Comparison of ENCODE assay signal across 8 cellular contexts in genomic region chr14:36320210-36321003, GRCh38. TPM values are rescaled to one million over a fixed set of nuclear protein-coding genes. Genes with fewer than 3 reads are reported as not detected.
DNase-seq lines count a peak whose midpoint lies in the region; ATAC-seq and TF ChIP-seq lines count a peak whose summit lies in the region.

A gene with protein sequence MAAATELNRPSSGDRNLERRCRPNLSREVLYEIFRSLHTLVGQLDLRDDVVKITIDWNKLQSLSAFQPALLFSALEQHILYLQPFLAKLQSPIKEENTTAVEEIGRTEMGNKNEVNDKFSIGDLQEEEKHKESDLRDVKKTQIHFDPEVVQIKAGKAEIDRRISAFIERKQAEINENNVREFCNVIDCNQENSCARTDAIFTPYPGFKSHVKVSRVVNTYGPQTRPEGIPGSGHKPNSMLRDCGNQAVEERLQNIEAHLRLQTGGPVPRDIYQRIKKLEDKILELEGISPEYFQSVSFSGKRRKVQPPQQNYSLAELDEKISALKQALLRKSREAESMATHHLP (minus strand): TSS chr14:36320637. CDS start chr14:36320588, 49 bp downstream.

- peaks cover 2% of the 10 kb centered on the region for H3K9me3 Mint-ChIP-seq in CD4-positive, alpha-beta T cell

- H3K9me3 ChIP-seq in CD4-positive, alpha-beta T cell (ENCODE audit: control insufficient read depth, low read length): no peaks in the 10 kb centered on the region

- peaks cover 12% of the 10 kb centered on the region for H3K27me3 Mint-ChIP-seq in CD4-positive, alpha-beta T cell

- POLR2A ChIA-PET in CD4-positive, alpha-beta T cell (lab: Charles Lee): interaction anchor here (0.6 to 1.9 kb wide), 9 partner anchors 11 to 1338 kb away, joined by 3 to 14 read pairs (median 3); partner anchors contain the start of genes BRMS1L, FAM177A1, RALGAPA1 and SRP54

- peaks cover 48% of the 10 kb centered on the region for H3K4me1 Mint-ChIP-seq in CD4-positive, alpha-beta T cell (ENCODE audit: low read depth)

- H3K36me3 Mint-ChIP-seq in CD4-positive, alpha-beta T cell (ENCODE audit: low read depth): peaks cover 16% of the 10 kb centered on the region

- peak within 1 kb of the TSS; percentile 85 for H3K27ac Mint-ChIP-seq in CD4-positive, alpha-beta T cell

- DNase-seq in CD4-positive, alpha-beta T cell: peak; percentile 82 to 93 (median 85)
- DNase-seq in HS-27A (ENCODE audit: low read depth) (peak; percentile 97), NK-92 (lab: John Stamatoyannopoulos, UW; ENCODE audit: unreplicated experiment) (peak; percentile 25), lung microvascular endothelial cell (ENCODE audit: low read depth in 2 of 2) (peak; percentile 98)
- DNase-seq in activated CD8-positive, alpha-beta memory T cell treated with anti-CD3 and anti-CD28 coated beads for 1 hour (ENCODE audit: extremely low read depth in 1 of 2, low read depth in 1 of 2): peak; percentile 77 to 78
- peak; percentile 85 for DNase-seq in effector CD8-positive, alpha-beta T cell (lab: John Stamatoyannopoulos, UW)
- DNase-seq in stimulated activated CD4-positive, alpha-beta T cell treated with anti-CD3 and anti-CD28 coated beads, TNF-alpha, amount 100 ng/mL, for 48 hours (ENCODE audit: low read depth in 3 of 3): peak; percentile 85 to 93 (median 86)

- intact Hi-C loops in CD4-positive, alpha-beta T cell (cut with DNase I, micrococcal nuclease): loop anchor here (1.0 to 5.0 kb wide), 2 partner anchors 54 to 493 kb away; partner anchors contain the start of gene BRMS1L (in 1 of the 2)

- peak within 1 kb of the TSS; percentile 96 for H3K4me3 Mint-ChIP-seq in CD4-positive, alpha-beta T cell

- peak within 1 kb of the TSS; percentile 21 for H3K27ac ChIP-seq in CD4-positive, alpha-beta T cell (ENCODE audit: low read depth, low read length)

- H3K27me3 ChIP-seq in CD4-positive, alpha-beta T cell (ENCODE audit: control insufficient read depth, insufficient read depth, low read length): peaks cover 19% of the 10 kb centered on the region

- no peak for TF ChIP-seq CTCF in CD4-positive, alpha-beta T cell (IDR thresholded peaks at IDR 0.05)

- CTCF ChIA-PET in CD4-positive, alpha-beta T cell (lab: Charles Lee): interaction anchor here (0.6 kb wide), 1 partner anchor 53 kb away, joined by 4 read pairs; no protein-coding TSS in a partner anchor

- ATAC-seq in CD4-positive, alpha-beta T cell (ENCODE audit: poor library complexity): peak; percentile 96
- ATAC-seq in GM19467 (IDR thresholded peaks at IDR 0.05; ENCODE audit: unreplicated experiment): peak; percentile 98

RNA-seq across cellular contexts. Expression of the gene that starts here (rescaled TPM):
- 10 to 100 TPM; 77.9 to 78.9 TPM for total RNA-seq in CD4-positive, alpha-beta T cell
- 3.5 and 6.5 TPM in 2 replicates for total RNA-seq in lung microvascular endothelial cell

Comparison
In these comparisons a context has a peak if more than half of its experiments do, and no peak if none do; other contexts are left out.
1. Peak in every context shown above with its lines: DNase-seq, ATAC-seq and H3K27ac ChIP-seq.
2. RNA of the gene that starts here (total RNA-seq): 77.9 to 78.9 TPM in CD4-positive, alpha-beta T cell; 3.5 to 6.5 TPM in lung microvascular endothelial cell; every median in the first group is over 10 times any median in the second.
3. DNase-seq: peak in every context shown above with its lines; median percentile 98 in lung microvascular endothelial cell; 97 in HS-27A; 86 in stimulated activated CD4-positive, alpha-beta T cell treated with anti-CD3 and anti-CD28 coated beads, TNF-alpha, amount 100 ng/mL, for 48 hours; 85 in CD4-positive, alpha-beta T cell; 85 in effector CD8-positive, alpha-beta T cell; 78 in activated CD8-positive, alpha-beta memory T cell treated with anti-CD3 and anti-CD28 coated beads for 1 hour; 25 in NK-92.